18 cellular contexts compared by ENCODE assay signal in genomic region chr17:10072556-10072955, GRCh38.
DNase-seq lines count a peak whose midpoint lies in the region; ATAC-seq and TF ChIP-seq lines count a peak whose summit lies in the region.
"Had no signal": no experiment of that assay in that cellular context is flagged by ENCODE, and none has a peak within 500 bp of the region (broad histone marks: within the 10 kb centered on the region; RNA-seq: fewer than 3 reads in every experiment).

No MANE protein-coding gene starts in this region.

- POLR2A ChIA-PET in CD4-positive, alpha-beta memory T cell (lab: Charles Lee; ENCODE audit: partially characterized antibody): no interaction called here

- H3K9me3 ChIP-seq in right atrium auricular region (peaks cover 0 to 4% of the 10 kb centered on the region in 2 donors), neural cell (ENCODE audit: low read length) (peaks cover 2% of the 10 kb centered on the region), sigmoid colon (no peaks in the 10 kb centered on the region)
- no peaks in the 10 kb centered on the region for H3K9me3 ChIP-seq in CD4-positive, alpha-beta memory T cell (ENCODE audit: control insufficient read depth in 1 of 2, low read length in 2 of 2)
- H3K9me3 ChIP-seq: HAP-1 had no signal

- TF ChIP-seq EP300 in neural cell (conservative IDR thresholded peaks at IDR 0.05; ENCODE audit: poor library complexity, severe bottlenecking) (no peak), sigmoid colon (IDR thresholded peaks at IDR 0.05) (no peak)

- no peaks in the 10 kb centered on the region for H3K36me3 Mint-ChIP-seq in CD4-positive, alpha-beta memory T cell

- DNase-seq in cardiac septum (ENCODE audit: low spot score) (peak; percentile 65), right atrium auricular region (ENCODE audit: low spot score) (no peak), sigmoid colon (peak; percentile 10), dedifferentiated amniotic fluid mesenchymal stem cell (ENCODE audit: extremely low spot score) (no peak), AML-193 (lab: John Stamatoyannopoulos, UW) (no peak)
- DNase-seq in CD4-positive, alpha-beta memory T cell: no peak
- DNase-seq: 8988T; C1 segment of cervical spinal cord; CD4-positive, alpha-beta T cell; DMS153; DMS79; GDM1; GM23248 had no signal

- H3K27ac ChIP-seq in right atrium auricular region (no peak overlapping the region), neural cell (ENCODE audit: low read length) (peak overlapping the region; percentile 66), sigmoid colon (no peak overlapping the region)
- no peak overlapping the region for H3K27ac ChIP-seq in CD4-positive, alpha-beta memory T cell (ENCODE audit: low read depth, low read length)
- H3K27ac ChIP-seq: GM23248, HL-60 had no signal

- no peaks in the 10 kb centered on the region for H3K79me2 ChIP-seq in neural cell (replicated peaks; ENCODE audit: insufficient read depth, low read length)

- H3K4me1 ChIP-seq in right atrium auricular region (peaks cover 0 to 18% of the 10 kb centered on the region in 2 donors), sigmoid colon (peaks cover 0 to 17% (median 0%) of the 10 kb centered on the region in 4 donors)
- no peaks in the 10 kb centered on the region for H3K4me1 ChIP-seq in CD4-positive, alpha-beta memory T cell (ENCODE audit: insufficient read depth, low read length)
- H3K4me1 ChIP-seq: HAP-1 had no signal

- no peak overlapping the region for H3K4me2 ChIP-seq in neural cell (ENCODE audit: low read length)

- no peaks in the 10 kb centered on the region for H3K9me2 ChIP-seq in neural cell (ENCODE audit: insufficient read depth, low read length)

- H3K4me3 ChIP-seq in right atrium auricular region (no peak overlapping the region), neural cell (ENCODE audit: low read length) (peak overlapping the region; percentile 49), sigmoid colon (no peak overlapping the region)
- H3K4me3 ChIP-seq in CD4-positive, alpha-beta memory T cell (ENCODE audit: low read length in 2 of 2): no peak overlapping the region
- H3K4me3 ChIP-seq: GM23248, HAP-1 had no signal

- no peak for TF ChIP-seq CTCF in right atrium auricular region (IDR thresholded peaks at IDR 0.05)
- no peak for TF ChIP-seq CTCF in neural cell (IDR thresholded peaks at IDR 0.05; ENCODE audit: poor library complexity, severe bottlenecking)
- no peak for TF ChIP-seq CTCF in sigmoid colon (IDR thresholded peaks at IDR 0.05)

- H3K27me3 ChIP-seq in right atrium auricular region (no peaks in the 10 kb centered on the region), neural cell (ENCODE audit: insufficient read depth, low read depth, low read length) (no peaks in the 10 kb centered on the region), sigmoid colon (no peaks in the 10 kb centered on the region)
- H3K27me3 ChIP-seq in CD4-positive, alpha-beta memory T cell (ENCODE audit: insufficient read depth, low read length): no peaks in the 10 kb centered on the region

- no peaks in the 10 kb centered on the region for H3F3A ChIP-seq in neural cell (ENCODE audit: insufficient read depth, low read length, poor library complexity, severe bottlenecking)

- no peak for ATAC-seq in HG03571 (IDR thresholded peaks at IDR 0.05; ENCODE audit: unreplicated experiment)

- H3K9ac ChIP-seq in neural cell (ENCODE audit: low read length): peak overlapping the region; percentile 45
- H3K9ac ChIP-seq: GM23248 had no signal

- H3K4me3 Mint-ChIP-seq in CD4-positive, alpha-beta memory T cell: no peak overlapping the region
- H3K4me3 Mint-ChIP-seq: B cell; CD4-positive, alpha-beta T cell had no signal

- TF ChIP-seq POLR2A in sigmoid colon (IDR thresholded peaks at IDR 0.05): no peak

- no peaks in the 10 kb centered on the region for H4K20me1 ChIP-seq in neural cell (ENCODE audit: insufficient read depth)

- H3K27me3 Mint-ChIP-seq in CD4-positive, alpha-beta memory T cell: peaks cover 2 to 4% of the 10 kb centered on the region in 2 donors
- H3K27me3 Mint-ChIP-seq: CD4-positive, alpha-beta T cell had no signal

- WGBS in sigmoid colon, 2 donors: 89 to 92% methylated on average over 7 of the region's 7 CpGs

- H3K27ac Mint-ChIP-seq in CD4-positive, alpha-beta memory T cell: no peak overlapping the region
- H3K27ac Mint-ChIP-seq: B cell; CD4-positive, alpha-beta T cell had no signal

- intact Hi-C loops in cardiac septum (cut with DNase I) (no loop called here), sigmoid colon (cut with DNase I) (no loop called here)
- intact Hi-C loops in CD4-positive, alpha-beta memory T cell (cut with micrococcal nuclease): no loop called here

- peaks cover 0 to 3% (median under 1%) of the 10 kb centered on the region in 4 donors for H3K4me1 Mint-ChIP-seq in CD4-positive, alpha-beta memory T cell

- peaks cover under 1 to 10% (median 2%) of the 10 kb centered on the region in 8 donors for H3K9me3 Mint-ChIP-seq in CD4-positive, alpha-beta memory T cell

- CTCF ChIA-PET in CD4-positive, alpha-beta memory T cell (lab: Charles Lee; ENCODE audit: partially characterized antibody): no interaction called here

- no peak for TF ChIP-seq RAD21 in neural cell (conservative IDR thresholded peaks at IDR 0.05)

- no peaks in the 10 kb centered on the region for H3K36me3 ChIP-seq in right atrium auricular region
- H3K36me3 ChIP-seq in neural cell (ENCODE audit: insufficient read depth, low read length): no peaks in the 10 kb centered on the region
- no peaks in the 10 kb centered on the region for H3K36me3 ChIP-seq in sigmoid colon
- no peaks in the 10 kb centered on the region for H3K36me3 ChIP-seq in CD4-positive, alpha-beta memory T cell (ENCODE audit: insufficient read depth, low read length)
- H3K36me3 ChIP-seq: HAP-1 had no signal

- no peak overlapping the region for H2AFZ ChIP-seq in neural cell (ENCODE audit: low read depth, low read length)
- H2AFZ ChIP-seq: GM23248 had no signal

TF ChIP-seq in neural cell, 6 proteins besides CTCF, POLR2A, EP300 and RAD21:
- no peak for TF ChIP-seq TAF1 (IDR thresholded peaks at IDR 0.05; ENCODE audit: low read depth)
- TF ChIP-seq POLR2AphosphoS5 (IDR thresholded peaks at IDR 0.05): no peak

Comparison
In these comparisons a context has a peak if more than half of its experiments do, and no peak if none do; other contexts are left out.
1. DNase-seq: peak in cardiac septum (single experiment) and sigmoid colon (single experiment); none in right atrium auricular region (single experiment), dedifferentiated amniotic fluid mesenchymal stem cell (single experiment), CD4-positive, alpha-beta memory T cell (0 of 5) and AML-193 (0 of 2).